In genomic region chr10:93752761-93753160, GRCh38 we compare ENCODE assay signal across 1 cellular context.
TF ChIP-seq lines count a peak whose summit lies in the region.

No MANE protein-coding gene starts in this region.

TF ChIP-seq in HCT116, 20 proteins besides CTCF, POLR2A, EP300 and RAD21 (continued from another document):
- TF ChIP-seq, protein P1, sequence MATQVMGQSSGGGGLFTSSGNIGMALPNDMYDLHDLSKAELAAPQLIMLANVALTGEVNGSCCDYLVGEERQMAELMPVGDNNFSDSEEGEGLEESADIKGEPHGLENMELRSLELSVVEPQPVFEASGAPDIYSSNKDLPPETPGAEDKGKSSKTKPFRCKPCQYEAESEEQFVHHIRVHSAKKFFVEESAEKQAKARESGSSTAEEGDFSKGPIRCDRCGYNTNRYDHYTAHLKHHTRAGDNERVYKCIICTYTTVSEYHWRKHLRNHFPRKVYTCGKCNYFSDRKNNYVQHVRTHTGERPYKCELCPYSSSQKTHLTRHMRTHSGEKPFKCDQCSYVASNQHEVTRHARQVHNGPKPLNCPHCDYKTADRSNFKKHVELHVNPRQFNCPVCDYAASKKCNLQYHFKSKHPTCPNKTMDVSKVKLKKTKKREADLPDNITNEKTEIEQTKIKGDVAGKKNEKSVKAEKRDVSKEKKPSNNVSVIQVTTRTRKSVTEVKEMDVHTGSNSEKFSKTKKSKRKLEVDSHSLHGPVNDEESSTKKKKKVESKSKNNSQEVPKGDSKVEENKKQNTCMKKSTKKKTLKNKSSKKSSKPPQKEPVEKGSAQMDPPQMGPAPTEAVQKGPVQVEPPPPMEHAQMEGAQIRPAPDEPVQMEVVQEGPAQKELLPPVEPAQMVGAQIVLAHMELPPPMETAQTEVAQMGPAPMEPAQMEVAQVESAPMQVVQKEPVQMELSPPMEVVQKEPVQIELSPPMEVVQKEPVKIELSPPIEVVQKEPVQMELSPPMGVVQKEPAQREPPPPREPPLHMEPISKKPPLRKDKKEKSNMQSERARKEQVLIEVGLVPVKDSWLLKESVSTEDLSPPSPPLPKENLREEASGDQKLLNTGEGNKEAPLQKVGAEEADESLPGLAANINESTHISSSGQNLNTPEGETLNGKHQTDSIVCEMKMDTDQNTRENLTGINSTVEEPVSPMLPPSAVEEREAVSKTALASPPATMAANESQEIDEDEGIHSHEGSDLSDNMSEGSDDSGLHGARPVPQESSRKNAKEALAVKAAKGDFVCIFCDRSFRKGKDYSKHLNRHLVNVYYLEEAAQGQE (IDR thresholded peaks at IDR 0.05; ENCODE audit: low read depth) = no peak
- TF ChIP-seq FOSL1 (IDR thresholded peaks at IDR 0.05; ENCODE audit: low read depth) (peak; percentile 41; the same call in 1 of the 2 replicates), ZFX (IDR thresholded peaks at IDR 0.05) (no peak)
